ENCODE assay signal across 12 cellular contexts in the genomic region with DNA sequence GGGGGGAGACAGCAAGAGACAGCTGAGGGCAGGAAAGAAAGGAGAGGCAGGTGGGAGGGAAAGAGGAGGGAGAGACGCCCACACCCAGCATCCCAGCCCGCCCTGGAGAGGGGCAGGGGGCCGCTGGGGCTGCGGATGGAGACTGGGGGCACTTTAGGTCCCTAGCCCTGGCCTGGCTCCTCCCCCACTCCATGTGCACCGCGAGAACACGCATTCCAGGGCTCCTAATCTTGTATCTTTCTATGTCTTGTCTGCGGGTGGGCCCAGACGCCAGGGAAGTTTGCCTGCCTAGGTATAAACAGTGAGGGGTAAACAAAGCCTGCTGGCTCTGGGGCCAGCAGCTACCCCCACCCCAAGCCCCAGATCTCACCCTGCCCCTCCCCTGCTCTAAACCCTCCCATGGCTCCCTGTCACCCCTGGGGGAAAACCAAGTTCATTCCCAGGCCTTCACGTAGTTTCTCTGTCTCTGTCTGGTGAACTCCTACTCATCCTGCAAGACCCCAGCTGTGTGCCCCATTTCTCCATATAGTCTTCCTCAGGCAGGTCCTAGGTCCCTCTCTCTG. TPM values are rescaled to one million over a fixed set of nuclear protein-coding genes. Genes with fewer than 3 reads are reported as not detected.
A peak's percentile ranks its signal among the peaks of the same experiment; 100 is the strongest.
DNase-seq lines count a peak whose midpoint lies in the region; ATAC-seq and TF ChIP-seq lines count a peak whose summit lies in the region.
"Had no signal": no experiment of that assay in that cellular context is flagged by ENCODE, and none has a peak within 500 bp of the region (broad histone marks: within the 10 kb centered on the region; RNA-seq: fewer than 3 reads in every experiment).

No MANE protein-coding gene starts in this region.

- H3K4me1 ChIP-seq in SK-N-SH (ENCODE audit: control insufficient read depth in 1 of 2, insufficient read depth in 2 of 2, low read depth in 1 of 2, low read length in 1 of 2) = peaks cover 0 to 3% of the 10 kb centered on the region in 2 experiments; a peak in 1 of 4 replicates
- H3K4me1 ChIP-seq in thymus (ENCODE audit: control insufficient read depth, insufficient read depth, low read length) = peaks cover 31% of the 10 kb centered on the region

- POLR2A ChIA-PET in SK-N-SH (lab: Yijun Ruan, JAX) = no interaction called here
- POLR2A ChIA-PET in HEK293T (lab: Yijun Ruan, JAX) = no interaction called here

- no peak overlapping the region for H2AFZ ChIP-seq in SK-N-SH (ENCODE audit: low read depth)

- TF ChIP-seq EP300 in SK-N-SH (IDR thresholded peaks at IDR 0.05; ENCODE audit: borderline replicate concordance in 1 of 2, low read depth in 1 of 2, low read length in 1 of 2) = no peak

- no peak overlapping the region for H3K27ac ChIP-seq in SK-N-SH (ENCODE audit: low read depth in 2 of 2, low read length in 1 of 2)
- H3K27ac ChIP-seq in thymus (ENCODE audit: low read depth) = peak overlapping the region; percentile 37

- TF ChIP-seq CTCF in SK-N-SH (IDR thresholded peaks at IDR 0.05) = no peak

- CTCF ChIA-PET in SK-N-SH (lab: Yijun Ruan, JAX) (interaction anchor here (1.8 kb wide), 1 partner anchor 19 kb away, joined by 4 read pairs; no protein-coding TSS in a partner anchor), HEK293T (lab: Yijun Ruan, JAX) (no interaction called here)

- H3K79me2 ChIP-seq in SK-N-SH (ENCODE audit: insufficient read depth) = peaks cover 41% of the 10 kb centered on the region

- WGBS in SK-N-SH (ENCODE audit: low lambda C conversion rate) = 87% methylated on average over 5 of the region's 10 CpGs
- 94% methylated on average over 10 of the region's 10 CpGs for WGBS in thymus

- no peak for TF ChIP-seq RAD21 in SK-N-SH (IDR thresholded peaks at IDR 0.05; ENCODE audit: low read length)

- H3K4me1 Mint-ChIP-seq in T-helper 17 cell = peaks cover 30% of the 10 kb centered on the region

- H4K20me1 ChIP-seq in SK-N-SH (ENCODE audit: insufficient read depth) = peaks cover 17% of the 10 kb centered on the region

- DNase-seq in SK-N-SH (no peak), T-helper 17 cell (no peak), iPS-NIHi7 (ENCODE audit: extremely low spot score) (peak; percentile 26), CD1c-positive myeloid dendritic cell (ENCODE audit: extremely low spot score) (no peak), HEK293T (ENCODE audit: extremely low spot score) (no peak)
- DNase-seq in effector CD8-positive, alpha-beta T cell (lab: John Stamatoyannopoulos, UW) = no peak
- DNase-seq: activated CD4-positive, alpha-beta T cell treated with anti-CD3 and anti-CD28 coated beads for 48 hours; KG1; OCI-M1; stimulated activated naive CD8-positive, alpha-beta T cell treated with anti-CD3 and anti-CD28 coated beads, Interleukin-15, amount 100 ng/mL, for 72 hours had no signal

- H3K9me2 ChIP-seq in SK-N-SH = no peaks in the 10 kb centered on the region

- H3K36me3 Mint-ChIP-seq in T-helper 17 cell (ENCODE audit: low read depth) = peaks cover 4% of the 10 kb centered on the region

- H3K9me3 ChIP-seq in SK-N-SH (no peaks in the 10 kb centered on the region), T-helper 17 cell (ENCODE audit: control insufficient read depth, low read length, poor library complexity, severe bottlenecking) (no peaks in the 10 kb centered on the region), thymus (ENCODE audit: control insufficient read depth) (no peaks in the 10 kb centered on the region)

- H3K27me3 Mint-ChIP-seq in T-helper 17 cell = no peaks in the 10 kb centered on the region
- H3K27me3 Mint-ChIP-seq: stimulated activated naive CD8-positive, alpha-beta T cell treated with anti-CD3 and anti-CD28 coated beads, Interleukin-15, amount 100 ng/mL, for 72 hours had no signal

- no peak overlapping the region for H3K4me2 ChIP-seq in SK-N-SH

- H3K4me3 ChIP-seq in SK-N-SH (ENCODE audit: low read depth in 2 of 2, low read length in 1 of 2) = no peak overlapping the region
- H3K4me3 ChIP-seq in thymus (ENCODE audit: low read length) = no peak overlapping the region

- H3K9ac ChIP-seq in SK-N-SH = no peak overlapping the region

- H3K27ac Mint-ChIP-seq in T-helper 17 cell = no peak overlapping the region

- ATAC-seq in SK-N-SH treated with all-trans-retinoic acid at 6 μM for 48 hours (no peak), T-helper 17 cell (no peak)
- ATAC-seq: stimulated activated naive CD8-positive, alpha-beta T cell treated with anti-CD3 and anti-CD28 coated beads, Interleukin-15, amount 100 ng/mL, for 72 hours had no signal

- H3F3A ChIP-seq in SK-N-SH (replicated peaks; ENCODE audit: insufficient read depth) = peaks cover 20% of the 10 kb centered on the region

- H3K4me3 Mint-ChIP-seq in T-helper 17 cell = peak overlapping the region; percentile 15
- H3K4me3 Mint-ChIP-seq: stimulated activated naive CD8-positive, alpha-beta T cell treated with anti-CD3 and anti-CD28 coated beads, Interleukin-15, amount 100 ng/mL, for 72 hours had no signal

- peaks cover 41 to 54% of the 10 kb centered on the region in 2 experiments for H3K36me3 ChIP-seq in SK-N-SH (replicated peaks in 1 of 2; ENCODE audit: control insufficient read depth in 1 of 2, insufficient read depth in 2 of 2, low read length in 1 of 2)
- H3K36me3 ChIP-seq in thymus (ENCODE audit: control insufficient read depth, insufficient read depth) = peaks cover 66% of the 10 kb centered on the region

- H3K27me3 ChIP-seq in SK-N-SH (ENCODE audit: insufficient read depth) (no peaks in the 10 kb centered on the region), thymus (ENCODE audit: control insufficient read depth, insufficient read depth) (no peaks in the 10 kb centered on the region)

TF ChIP-seq in SK-N-SH treated with all-trans-retinoic acid at 6 μM for 48 hours, 23 proteins besides CTCF, POLR2A, EP300 and RAD21:
- TF ChIP-seq ZFP3 (CRISPR knock-in tag; IDR thresholded peaks at IDR 0.05) (peak; percentile 99), PPARA (CRISPR knock-in tag; IDR thresholded peaks at IDR 0.05; ENCODE audit: borderline replicate concordance) (no peak)

TF ChIP-seq in SK-N-SH, 30 proteins besides CTCF, POLR2A, EP300 and RAD21 (continues in another document):
- TF ChIP-seq CHD2 (IDR thresholded peaks at IDR 0.05; ENCODE audit: low read length, partially characterized antibody) (no peak), GABPA (IDR thresholded peaks at IDR 0.05; ENCODE audit: low read depth) (no peak), TCF12 (IDR thresholded peaks at IDR 0.05) (no peak), RXRA (IDR thresholded peaks at IDR 0.05; ENCODE audit: borderline replicate concordance, low read depth) (no peak), NRF1 (IDR thresholded peaks at IDR 0.05; ENCODE audit: low read depth, low read length) (no peak), FOXJ3 (CRISPR knock-in tag; IDR thresholded peaks at IDR 0.05) (no peak), ELF1 (IDR thresholded peaks at IDR 0.05) (no peak), FOSL2 (IDR thresholded peaks at IDR 0.05; ENCODE audit: borderline replicate concordance, low read depth) (no peak)

TF ChIP-seq in HEK293T, 16 proteins besides CTCF, POLR2A, EP300 and RAD21:
- no peak for TF ChIP-seq L3MBTL2 (conservative IDR thresholded peaks at IDR 0.05)
- TF ChIP-seq SUZ12 (IDR thresholded peaks at IDR 0.05) = no peak
- no peak for TF ChIP-seq HDGF (IDR thresholded peaks at IDR 0.05; ENCODE audit: borderline replicate concordance)
- TF ChIP-seq TARDBP (IDR thresholded peaks at IDR 0.05) = no peak
- TF ChIP-seq CTBP1 (IDR thresholded peaks at IDR 0.05; ENCODE audit: borderline replicate concordance) = no peak

RNA-seq across cellular contexts. Expression of a gene that starts 5.8 kb away (rescaled TPM):
- 479 and 519 TPM in 2 replicates for polyA plus RNA-seq in SK-N-SH (2012; rRNA removed)
- polyA plus RNA-seq in SK-N-SH (2012; cell fraction: cytosol; rRNA removed) = 268 and 361 TPM in 2 replicates
- 542 and 572 TPM in 2 replicates for polyA plus RNA-seq in SK-N-SH (2012; cell fraction: nucleus; rRNA removed)
- 100 to 1,000 TPM; 869 to 906 TPM for total RNA-seq in T-helper 17 cell
- polyA plus RNA-seq in thymus = 540 TPM

RNA-seq across cellular contexts. Expression of a gene that starts 27.5 kb away (rescaled TPM):
- 1.7 and 2.3 TPM in 2 replicates for polyA plus RNA-seq in SK-N-SH (2012; rRNA removed)
- polyA plus RNA-seq in SK-N-SH (2012; cell fraction: cytosol; rRNA removed) = 0.97 and 1.9 TPM in 2 replicates
- 10.0 and 17.5 TPM in 2 replicates for polyA plus RNA-seq in SK-N-SH (2012; cell fraction: nucleus; rRNA removed)
- 10 to 100 TPM in 1 of 2 donors, 1 to 10 TPM in 1; 9.5 to 13.1 TPM for total RNA-seq in T-helper 17 cell
- 16.8 TPM for polyA plus RNA-seq in thymus

RNA-seq across cellular contexts. Expression of a gene that starts 37.6 kb away (rescaled TPM):
- polyA plus RNA-seq in SK-N-SH (2012; rRNA removed) (14.6 and 32.4 TPM in 2 replicates), thymus (18.4 TPM)
- 14.6 and 27.8 TPM in 2 replicates for polyA plus RNA-seq in SK-N-SH (2012; cell fraction: cytosol; rRNA removed)
- polyA plus RNA-seq in SK-N-SH (2012; cell fraction: nucleus; rRNA removed) = 33.0 and 35.6 TPM in 2 replicates
- 1 to 10 TPM in 1 of 2 donors, under 1 TPM in 1; 0.85 to 1.6 TPM for total RNA-seq in T-helper 17 cell
